ENCODE assay signal across 9 cellular contexts in genomic region chr10:119608316-119609155, GRCh38. TPM values are rescaled to one million over a fixed set of nuclear protein-coding genes. Genes with fewer than 3 reads are reported as not detected.
DNase-seq lines count a peak whose midpoint lies in the region; ATAC-seq and TF ChIP-seq lines count a peak whose summit lies in the region.
"Had no signal": no experiment of that assay in that cellular context is flagged by ENCODE, and none has a peak within 500 bp of the region (broad histone marks: within the 10 kb centered on the region; RNA-seq: fewer than 3 reads in every experiment).

No MANE protein-coding gene starts in this region.

- no peak for TF ChIP-seq POLR2A in spleen (IDR thresholded peaks at IDR 0.05)

- H3K4me3 Mint-ChIP-seq in activated CD4-positive, alpha-beta T cell treated with anti-CD3 and anti-CD28 coated beads for 36 hours = no peak overlapping the region
- no peak overlapping the region for H3K4me3 Mint-ChIP-seq in activated CD4-positive, alpha-beta T cell treated with anti-CD3 and anti-CD28 coated beads, Interleukin-2, amount 10 ng/mL, durations not matched to agents 24 days and 14 days
- H3K4me3 Mint-ChIP-seq: activated naive CD8-positive, alpha-beta T cell treated with anti-CD3 and anti-CD28 coated beads, Interleukin-2, amount 10 ng/mL, durations not matched to agents 7 days and 5 days had no signal

- peaks cover 8% of the 10 kb centered on the region for H3K4me1 Mint-ChIP-seq in activated CD4-positive, alpha-beta T cell treated with anti-CD3 and anti-CD28 coated beads for 36 hours
- H3K4me1 Mint-ChIP-seq in activated CD4-positive, alpha-beta T cell treated with anti-CD3 and anti-CD28 coated beads, Interleukin-2, amount 10 ng/mL, durations not matched to agents 24 days and 14 days = peaks cover 2% of the 10 kb centered on the region

- peak; percentile 69 for ATAC-seq in activated CD4-positive, alpha-beta T cell treated with anti-CD3 and anti-CD28 coated beads for 36 hours
- ATAC-seq in HG02610 (IDR thresholded peaks at IDR 0.05; ENCODE audit: unreplicated experiment) = no peak

- H3K9me2 ChIP-seq in OCI-LY1 (ENCODE audit: low read depth, low read length) = no peaks in the 10 kb centered on the region

- TF ChIP-seq CTCF in OCI-LY1 (IDR thresholded peaks at IDR 0.05; ENCODE audit: low read length) (peak; percentile 45), ascending aorta (IDR thresholded peaks at IDR 0.05) (peak; percentile 43 to 77 (median 58)), spleen (IDR thresholded peaks at IDR 0.05 in 8 of 11, conservative IDR thresholded peaks at IDR 0.05 in 3 of 11) (peak in 10 of 11 experiments; percentile 13 to 59 (median 46))

- H4K20me1 ChIP-seq in OCI-LY1 (ENCODE audit: insufficient read depth, low read length) = no peaks in the 10 kb centered on the region

- H3K36me3 Mint-ChIP-seq in activated CD4-positive, alpha-beta T cell treated with anti-CD3 and anti-CD28 coated beads for 36 hours (ENCODE audit: low read depth) = no peaks in the 10 kb centered on the region
- H3K36me3 Mint-ChIP-seq in activated CD4-positive, alpha-beta T cell treated with anti-CD3 and anti-CD28 coated beads, Interleukin-2, amount 10 ng/mL, durations not matched to agents 24 days and 14 days (ENCODE audit: low read depth) = peaks cover 5% of the 10 kb centered on the region

- no peak overlapping the region for H3K27ac Mint-ChIP-seq in activated CD4-positive, alpha-beta T cell treated with anti-CD3 and anti-CD28 coated beads for 36 hours
- H3K27ac Mint-ChIP-seq in activated CD4-positive, alpha-beta T cell treated with anti-CD3 and anti-CD28 coated beads, Interleukin-2, amount 10 ng/mL, durations not matched to agents 24 days and 14 days = no peak overlapping the region
- H3K27ac Mint-ChIP-seq: activated naive CD8-positive, alpha-beta T cell treated with anti-CD3 and anti-CD28 coated beads, Interleukin-2, amount 10 ng/mL, durations not matched to agents 7 days and 5 days had no signal

- H3K9me3 ChIP-seq in OCI-LY1 (ENCODE audit: low read length) (no peaks in the 10 kb centered on the region), ascending aorta (no peaks in the 10 kb centered on the region), spleen (no peaks in the 10 kb centered on the region)

- no peaks in the 10 kb centered on the region for H3K27me3 Mint-ChIP-seq in activated CD4-positive, alpha-beta T cell treated with anti-CD3 and anti-CD28 coated beads for 36 hours
- peaks cover 9% of the 10 kb centered on the region for H3K27me3 Mint-ChIP-seq in activated CD4-positive, alpha-beta T cell treated with anti-CD3 and anti-CD28 coated beads, Interleukin-2, amount 10 ng/mL, durations not matched to agents 24 days and 14 days

- no peak overlapping the region for H3K4me3 ChIP-seq in OCI-LY1 (ENCODE audit: low read depth, low read length, poor library complexity, severe bottlenecking)
- H3K4me3 ChIP-seq in ascending aorta = peak overlapping the region in 1 of 2 donors; percentile 42
- H3K4me3 ChIP-seq in spleen = no peak overlapping the region

- no peaks in the 10 kb centered on the region; the same call in 1 of the 2 replicates for H3K27me3 ChIP-seq in OCI-LY1 (ENCODE audit: insufficient read depth, low read length)
- H3K27me3 ChIP-seq in ascending aorta = no peaks in the 10 kb centered on the region
- no peaks in the 10 kb centered on the region for H3K27me3 ChIP-seq in spleen (replicated peaks in 1 of 7)

- H3K4me1 ChIP-seq in OCI-LY1 (ENCODE audit: insufficient read depth, low read length, severe bottlenecking) = no peaks in the 10 kb centered on the region
- no peaks in the 10 kb centered on the region for H3K4me1 ChIP-seq in ascending aorta
- H3K4me1 ChIP-seq in spleen = peaks cover 0 to 11% (median 2%) of the 10 kb centered on the region in 6 donors

- H3K36me3 ChIP-seq in OCI-LY1 (ENCODE audit: insufficient read depth, low read length) (no peaks in the 10 kb centered on the region), ascending aorta (no peaks in the 10 kb centered on the region), spleen (no peaks in the 10 kb centered on the region)

- H3K9me3 Mint-ChIP-seq in activated CD4-positive, alpha-beta T cell treated with anti-CD3 and anti-CD28 coated beads for 36 hours (ENCODE audit: low read depth) = no peaks in the 10 kb centered on the region
- peaks cover 4% of the 10 kb centered on the region for H3K9me3 Mint-ChIP-seq in activated CD4-positive, alpha-beta T cell treated with anti-CD3 and anti-CD28 coated beads, Interleukin-2, amount 10 ng/mL, durations not matched to agents 24 days and 14 days

- no peak overlapping the region for H2AFZ ChIP-seq in OCI-LY1 (ENCODE audit: low read length)

- 27 to 34% (median 30%) methylated on average over 15 of the region's 15 CpGs for WGBS in spleen, 5 donors

- DNase-seq in activated CD4-positive, alpha-beta T cell treated with anti-CD3 and anti-CD28 coated beads for 36 hours = peak; percentile 59
- no peak for DNase-seq in activated CD4-positive, alpha-beta T cell treated with anti-CD3 and anti-CD28 coated beads, Interleukin-2, amount 10 ng/mL, durations not matched to agents 24 days and 14 days
- peak in 1 of 2 donors; percentile 67 for DNase-seq in ascending aorta (ENCODE audit: low spot score in 2 of 2)
- DNase-seq in iPS-NIHi11 (ENCODE audit: low spot score) = peak; percentile 67
- peak; percentile 75 for DNase-seq in spleen
- DNase-seq in SKM-1 treated with dmso at 0.1 percent for 144 hours (lab: John Stamatoyannopoulos, UW; ENCODE audit: unreplicated experiment) = no peak
- DNase-seq: activated naive CD8-positive, alpha-beta T cell treated with anti-CD3 and anti-CD28 coated beads, Interleukin-2, amount 10 ng/mL, durations not matched to agents 7 days and 5 days had no signal

- H3K4me2 ChIP-seq in OCI-LY1 (ENCODE audit: low read length) = no peak overlapping the region

- POLR2A ChIA-PET in activated CD4-positive, alpha-beta T cell treated with anti-CD3 and anti-CD28 coated beads for 36 hours (lab: Charles Lee) = interaction anchor here (0.5 kb wide), 1 partner anchor 858 kb away, joined by 5 read pairs; no protein-coding TSS in a partner anchor

- H3K27ac ChIP-seq in OCI-LY1 (ENCODE audit: low read depth, low read length, poor library complexity, severe bottlenecking) = no peak overlapping the region
- H3K27ac ChIP-seq in ascending aorta = no peak overlapping the region
- H3K27ac ChIP-seq in spleen = no peak overlapping the region

- CTCF ChIA-PET in activated CD4-positive, alpha-beta T cell treated with anti-CD3 and anti-CD28 coated beads for 36 hours (lab: Charles Lee) = interaction anchor here (0.5 to 1.3 kb wide), 5 partner anchors 11 to 1278 kb away, joined by 3 to 5 read pairs (median 3); no protein-coding TSS in a partner anchor

- intact Hi-C loops in activated CD4-positive, alpha-beta T cell treated with anti-CD3 and anti-CD28 coated beads for 36 hours (cut with DNase I, micrococcal nuclease) = loop anchor here in 1 of 2 experiments (5.0 kb wide), 1 partner anchor 729 kb away; no protein-coding TSS in a partner anchor
- intact Hi-C loops in activated CD4-positive, alpha-beta T cell treated with anti-CD3 and anti-CD28 coated beads, Interleukin-2, amount 10 ng/mL, durations not matched to agents 24 days and 14 days (cut with micrococcal nuclease) = loop anchor here (5.0 kb wide), 1 partner anchor 249 kb away; no protein-coding TSS in a partner anchor
- intact Hi-C loops in ascending aorta (cut with DNase I) (loop anchor here (2.0 kb wide), 2 partner anchors 42 to 250 kb away; partner anchors contain the start of gene BAG3), spleen (cut with DNase I; ENCODE audit: low total_unique reads) (no loop called here)

- no peaks in the 10 kb centered on the region for H3K79me2 ChIP-seq in OCI-LY1 (ENCODE audit: insufficient read depth, low read length)

- H3K9ac ChIP-seq in OCI-LY1 (ENCODE audit: low read length) = no peak overlapping the region

- H3F3A ChIP-seq in OCI-LY1 (ENCODE audit: insufficient read depth, low read length) = no peaks in the 10 kb centered on the region

RNA-seq across cellular contexts. Expression of gene TIAL1, which starts 11.8 kb away (rescaled TPM):
- 100 to 1,000 TPM; 187 to 197 TPM for total RNA-seq in activated CD4-positive, alpha-beta T cell treated with anti-CD3 and anti-CD28 coated beads for 36 hours
- total RNA-seq in activated CD4-positive, alpha-beta T cell treated with anti-CD3 and anti-CD28 coated beads, Interleukin-2, amount 10 ng/mL, durations not matched to agents 24 days and 14 days = 212 and 218 TPM in 2 replicates
- total RNA-seq in ascending aorta = 35.5 TPM
- total RNA-seq in spleen = 100 to 1,000 TPM in 6 of 7 donors, 10 to 100 TPM in 1; 83.3 to 126 (median 115) TPM
- polyA plus RNA-seq in spleen = 10 to 100 TPM; 54.1 to 81.5 (median 80.7) TPM

RNA-seq across cellular contexts. Expression of gene BAG3, which starts 42.6 kb away (rescaled TPM):
- 10 to 100 TPM; 23.8 to 30.7 TPM for total RNA-seq in activated CD4-positive, alpha-beta T cell treated with anti-CD3 and anti-CD28 coated beads for 36 hours
- total RNA-seq in activated CD4-positive, alpha-beta T cell treated with anti-CD3 and anti-CD28 coated beads, Interleukin-2, amount 10 ng/mL, durations not matched to agents 24 days and 14 days = 27.7 and 29.1 TPM in 2 replicates
- total RNA-seq in ascending aorta (88.0 TPM), spleen (10 to 100 TPM; 15.1 to 36.0 (median 18.3) TPM)
- polyA plus RNA-seq in spleen = 1 to 10 TPM; 2.1 to 7.2 (median 3.5) TPM

Comparison
In these comparisons a context has a peak if more than half of its experiments do, and no peak if none do; other contexts are left out.
1. DNase-seq: peak in activated CD4-positive, alpha-beta T cell treated with anti-CD3 and anti-CD28 coated beads for 36 hours (single experiment), iPS-NIHi11 (single experiment) and spleen (single experiment); none in activated CD4-positive, alpha-beta T cell treated with anti-CD3 and anti-CD28 coated beads, Interleukin-2, amount 10 ng/mL, durations not matched to agents 24 days and 14 days (single experiment) and SKM-1 treated with dmso at 0.1 percent for 144 hours (single experiment).
2. Peak in every context shown above with its lines, with median percentiles within 50 percentile points of each other: CTCF ChIP-seq.